In the genomic region with DNA sequence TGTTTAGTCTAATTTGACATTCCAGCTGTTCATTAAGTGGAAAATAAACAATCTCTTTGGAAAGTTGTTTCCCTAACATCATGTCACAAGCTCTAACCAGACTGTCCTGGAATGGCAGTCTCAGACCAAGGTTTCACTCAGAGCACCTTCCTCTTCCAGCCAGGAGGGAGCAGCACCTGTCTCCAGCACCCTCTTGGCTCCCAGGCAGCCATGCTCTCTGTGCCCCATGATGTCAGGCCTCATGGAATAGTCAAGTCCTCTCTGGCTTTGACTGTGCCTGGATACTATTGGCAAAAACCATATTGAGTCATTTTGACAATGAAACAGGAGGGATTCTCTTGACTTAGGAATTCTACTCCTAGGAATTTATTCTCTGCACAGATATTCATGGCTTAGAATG, we compare ENCODE assay signal across 8 cellular contexts.
DNase-seq lines count a peak whose midpoint lies in the region; ATAC-seq and TF ChIP-seq lines count a peak whose summit lies in the region.

No MANE protein-coding gene starts in this region.

- H2BK12ac ChIP-seq in trophoblast cell (ENCODE audit: low read length), result no peak overlapping the region

- no peak overlapping the region for H3K4me2 ChIP-seq in trophoblast cell (ENCODE audit: low read length)

- no peak overlapping the region for H3K27ac ChIP-seq in trophoblast cell (ENCODE audit: low read depth, low read length)

- no peak overlapping the region for H2BK5ac ChIP-seq in trophoblast cell (ENCODE audit: low read depth, low read length, poor library complexity)

- H2BK120ac ChIP-seq in trophoblast cell (ENCODE audit: insufficient read depth, low read length, poor library complexity), result no peak overlapping the region

- TF ChIP-seq CTCF in cardiac fibroblast (IDR thresholded peaks at IDR 0.05; ENCODE audit: low read depth, low read length), result peak; percentile 47

- H3K4me3 ChIP-seq in cardiac fibroblast (replicated peaks in 1 of 2; ENCODE audit: low read depth in 2 of 2, low read length in 2 of 2) (no peak overlapping the region), trophoblast cell (ENCODE audit: low read depth, low read length) (no peak overlapping the region)

- no peaks in the 10 kb centered on the region for H3K79me2 ChIP-seq in trophoblast cell (ENCODE audit: control insufficient read depth, insufficient read depth, low read length, poor library complexity)

- H4K8ac ChIP-seq in trophoblast cell (ENCODE audit: low read depth, low read length), result no peak overlapping the region

- H3K36me3 ChIP-seq in trophoblast cell (ENCODE audit: control insufficient read depth in 1 of 2, insufficient read depth in 2 of 2, low read length in 2 of 2), result no peaks in the 10 kb centered on the region

- no peak overlapping the region for H3K14ac ChIP-seq in trophoblast cell (ENCODE audit: low read length)

- no peaks in the 10 kb centered on the region for H3K27me3 ChIP-seq in trophoblast cell (ENCODE audit: insufficient read depth, low read length)

- H3K23ac ChIP-seq in trophoblast cell (ENCODE audit: low read length), result no peak overlapping the region

- H4K91ac ChIP-seq in trophoblast cell (ENCODE audit: low read depth, low read length), result no peak overlapping the region

- H2AFZ ChIP-seq in trophoblast cell (ENCODE audit: insufficient read depth, low read length, poor library complexity), result no peak overlapping the region

- ATAC-seq in GM18861 (IDR thresholded peaks at IDR 0.05; ENCODE audit: unreplicated experiment), result peak; percentile 71
- ATAC-seq in GM19467 (IDR thresholded peaks at IDR 0.05; ENCODE audit: unreplicated experiment), result no peak

- H3K9me3 ChIP-seq in trophoblast cell (ENCODE audit: insufficient read depth, low read depth, low read length), result no peaks in the 10 kb centered on the region

- no peaks in the 10 kb centered on the region for H3K79me1 ChIP-seq in trophoblast cell (ENCODE audit: low read length)

- H3K9ac ChIP-seq in trophoblast cell (ENCODE audit: low read length), result no peak overlapping the region

- no peak overlapping the region for H3K18ac ChIP-seq in trophoblast cell (ENCODE audit: low read length)

- H3K4ac ChIP-seq in trophoblast cell (ENCODE audit: low read depth, low read length), result no peak overlapping the region

- H3K4me1 ChIP-seq in trophoblast cell (ENCODE audit: control insufficient read depth in 1 of 2, insufficient read depth in 2 of 2, low read length in 2 of 2), result no peaks in the 10 kb centered on the region

- peak; percentile 51 for DNase-seq in LHCN-M2 (ENCODE audit: low read depth)
- peak in 1 of 2 donors; percentile 54 for DNase-seq in cardiac fibroblast (ENCODE audit: low read depth in 2 of 2)
- DNase-seq in trophoblast cell, result peak; percentile 41 to 55
- no peak for DNase-seq in activated gamma-delta T cell (lab: John Stamatoyannopoulos, UW)
- no peak for DNase-seq in AG08395 (ENCODE audit: low spot score)
- DNase-seq in GM19238 (ENCODE audit: insufficient read length, low spot score), result no peak

- H4K12ac ChIP-seq in trophoblast cell (ENCODE audit: low read depth, low read length), result no peak overlapping the region

- no peak overlapping the region for H2AK5ac ChIP-seq in trophoblast cell (ENCODE audit: low read length)

Comparison
In these comparisons a context has a peak if more than half of its experiments do, and no peak if none do; other contexts are left out.
1. DNase-seq: peak in LHCN-M2 (single experiment) and trophoblast cell (2 of 2); none in activated gamma-delta T cell (single experiment), AG08395 (single experiment) and GM19238 (single experiment).